33 cellular contexts compared by ENCODE assay signal in the genomic region with DNA sequence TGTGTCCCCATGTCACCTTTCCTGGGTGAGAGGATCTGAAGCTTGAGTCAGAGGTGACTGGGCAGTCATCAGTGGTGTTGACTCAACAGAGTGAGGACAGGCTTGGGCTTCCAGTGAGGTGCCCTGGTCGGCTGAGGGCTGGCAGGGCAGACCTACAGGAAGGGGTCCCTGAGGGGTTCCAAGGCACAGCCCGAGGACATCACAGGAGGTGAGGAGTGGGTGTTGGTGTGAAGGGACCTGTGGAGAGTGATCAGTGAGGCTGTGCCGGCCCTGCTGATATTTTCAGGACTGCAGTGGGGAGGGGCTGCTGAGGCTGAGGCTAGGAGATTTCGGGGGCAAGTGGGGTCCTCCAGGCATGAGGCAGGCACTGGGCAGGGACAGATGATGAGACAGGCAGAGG.
"Had no signal": no experiment of that assay in that cellular context is flagged by ENCODE, and none has a peak within 500 bp of the region (broad histone marks: within the 10 kb centered on the region; RNA-seq: fewer than 3 reads in every experiment).

No MANE protein-coding gene starts in this region.

- H3K27ac Mint-ChIP-seq: activated B cell treated with CpG ODN at 0.5 μM for 24 hours; activated CD4-positive, alpha-beta memory T cell treated with anti-CD3 and anti-CD28 coated beads for 36 hours; activated naive CD4-positive, alpha-beta T cell treated with anti-CD3 and anti-CD28 coated beads for 36 hours; activated naive CD4-positive, alpha-beta T cell treated with anti-CD3 and anti-CD28 coated beads, Interleukin-2, amount 50 U/mL, for 72 hours; activated T-helper 1 cell treated with anti-CD3 and anti-CD28 coated beads, Interleukin-12 subunit alpha, Interleukin-12 subunit beta, Interleukin-2, Interleukin-4 antibody, amounts not matched to agents 30 ng/mL and 10 ng/mL and 1 ng/mL, durations not matched to agents 14 hours and 24 hours and 36 hours; T-cell had no signal

- H3K36me3 Mint-ChIP-seq: activated CD4-positive, alpha-beta memory T cell treated with anti-CD3 and anti-CD28 coated beads for 36 hours; T-cell had no signal

- H3K27ac ChIP-seq: adrenal gland, body of pancreas, breast epithelium, RWPE1, VCaP had no signal

- H3K4me1 Mint-ChIP-seq: activated B cell treated with CpG ODN at 0.5 μM for 24 hours, T-cell had no signal

- H3K27me3 Mint-ChIP-seq: activated B cell treated with CpG ODN at 0.5 μM for 24 hours; activated CD4-positive, alpha-beta memory T cell treated with anti-CD3 and anti-CD28 coated beads for 36 hours had no signal

- H3K9me3 ChIP-seq: adrenal gland had no signal

- DNase-seq: activated B cell treated with CpG ODN at 0.5 μM for 24 hours; activated CD4-positive, alpha-beta memory T cell treated with anti-CD3 and anti-CD28 coated beads for 36 hours; activated CD4-positive, alpha-beta T cell treated with anti-CD3 and anti-CD28 coated beads for 4 hours; activated CD4-positive, alpha-beta T cell treated with anti-CD3 and anti-CD28 coated beads, Interleukin-2, amount 50 U/mL, for 1 hour; activated CD4-positive, CD25-positive, alpha-beta regulatory T cell treated with anti-CD3 and anti-CD28 coated beads, Interleukin-2, amount 50 U/mL, for 72 hours; activated CD8-positive, alpha-beta memory T cell treated with anti-CD3 and anti-CD28 coated beads, Interleukin-2, amount 50 U/mL, for 4 hours; activated gamma-delta T cell treated with Interleukin-2 at 50 U/mL for 16 hours; activated naive CD4-positive, alpha-beta T cell treated with anti-CD3 and anti-CD28 coated beads for 36 hours; activated T-cell treated with anti-CD3 and anti-CD28 coated beads for 4 hours; activated T-cell treated with anti-CD3 and anti-CD28 coated beads, Interleukin-2, amount 50 U/mL, for 4 hours; adrenal gland; Karpas-422; KBM-7; NCI-H1105; NCI-H1417 treated with DMSO at 0.1 percent for 48 hours; NCI-H187 treated with DMSO at 0.1 percent for 48 hours; NCI-H2081; NCI-H2227 treated with DMSO at 0.1 percent for 48 hours; NCI-H446; NCI-H69; PC-3; SIG-M5; T-cell; T-helper 2 cell; T-helper 9 cell had no signal

- ATAC-seq: activated naive CD4-positive, alpha-beta T cell treated with anti-CD3 and anti-CD28 coated beads, Interleukin-2, amount 50 U/mL, for 72 hours; activated T-cell treated with anti-CD3 and anti-CD28 coated beads, Interleukin-2, amount 50 U/mL, for 4 hours; body of pancreas; PC-3; Right ventricle myocardium inferior; SK-N-SH treated with all-trans-retinoic acid at 6 μM for 48 hours; T-cell had no signal

- H3K4me3 ChIP-seq: adrenal gland, body of pancreas, breast epithelium had no signal

- H3K27me3 ChIP-seq: adrenal gland, body of pancreas had no signal

- H3K4me1 ChIP-seq: adrenal gland, body of pancreas, breast epithelium had no signal

- H3K36me3 ChIP-seq: adrenal gland, breast epithelium had no signal

- H3K4me3 Mint-ChIP-seq: activated B cell treated with CpG ODN at 0.5 μM for 24 hours; activated CD4-positive, alpha-beta memory T cell treated with anti-CD3 and anti-CD28 coated beads for 36 hours; activated naive CD4-positive, alpha-beta T cell treated with anti-CD3 and anti-CD28 coated beads for 36 hours; activated T-cell treated with anti-CD3 and anti-CD28 coated beads, Interleukin-2, amount 50 U/mL, for 4 hours; activated T-helper 1 cell treated with anti-CD3 and anti-CD28 coated beads, Interleukin-12 subunit alpha, Interleukin-12 subunit beta, Interleukin-2, Interleukin-4 antibody, amounts not matched to agents 30 ng/mL and 10 ng/mL and 1 ng/mL, durations not matched to agents 14 hours and 24 hours and 36 hours; T-cell had no signal
